Comparison of ENCODE assay signal across 8 cellular contexts in the genomic region with DNA sequence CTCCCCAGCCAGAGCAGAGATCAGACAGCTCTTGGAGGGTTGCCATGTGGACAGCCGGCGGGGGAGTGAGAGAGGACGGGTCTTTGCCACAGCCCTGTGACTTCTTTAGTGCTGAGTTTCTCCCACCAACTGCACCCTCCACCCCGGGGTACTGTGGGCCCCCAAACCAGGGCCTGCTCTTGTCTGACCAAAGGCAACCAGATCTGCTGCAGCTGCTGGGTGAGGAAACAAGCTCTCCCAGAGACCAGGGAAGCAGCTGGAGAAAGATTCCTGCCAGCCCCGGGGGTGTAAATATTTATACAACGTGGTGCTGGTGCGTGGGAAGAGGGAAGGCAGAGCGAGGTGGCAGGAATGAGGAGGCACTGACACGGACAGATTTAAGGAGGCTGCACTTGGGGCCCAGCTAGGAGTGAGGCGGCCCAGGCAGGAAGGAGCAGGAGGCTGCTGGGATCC. TPM values are rescaled to one million over a fixed set of nuclear protein-coding genes. Genes with fewer than 3 reads are reported as not detected.
DNase-seq lines count a peak whose midpoint lies in the region; ATAC-seq, FAIRE-seq and TF ChIP-seq lines count a peak whose summit lies in the region.

No MANE protein-coding gene starts in this region.

- H3K9me3 ChIP-seq in left ventricle myocardium inferior (replicated peaks) (peaks cover 1% of the 10 kb centered on the region), skeletal muscle satellite cell (replicated peaks; ENCODE audit: low read length) (no peaks in the 10 kb centered on the region)

- H3K4me1 ChIP-seq in left ventricle myocardium inferior, result peaks cover 27% of the 10 kb centered on the region
- H3K4me1 ChIP-seq in skeletal muscle satellite cell (ENCODE audit: control insufficient read depth, insufficient read depth, low read length), result peaks cover 20% of the 10 kb centered on the region

- H3K27me3 ChIP-seq in left ventricle myocardium inferior (ENCODE audit: low read depth) (no peaks in the 10 kb centered on the region), skeletal muscle satellite cell (ENCODE audit: control insufficient read depth, insufficient read depth, low read length) (no peaks in the 10 kb centered on the region)

- TF ChIP-seq POLR2A in GM12892 (IDR thresholded peaks at IDR 0.05; ENCODE audit: low read depth, low read length), result no peak

- no peak for FAIRE-seq in GM12892 (lab: Jason Lieb, UNC)

- no peak overlapping the region for H3K4me3 ChIP-seq in left ventricle myocardium inferior
- no peak overlapping the region for H3K4me3 ChIP-seq in skeletal muscle satellite cell (ENCODE audit: low read length)

- H3K36me3 ChIP-seq in left ventricle myocardium inferior (no peaks in the 10 kb centered on the region), skeletal muscle satellite cell (ENCODE audit: insufficient read depth, low read length) (no peaks in the 10 kb centered on the region)

- POLR2A ChIA-PET in activated B cell treated with CpG ODN at 0.5 μM for 24 hours (lab: Charles Lee), result interaction anchor here (0.6 to 23.4 kb wide), 21 partner anchors 8 to 557 kb away, joined by 3 to 2953 read pairs (median 5); a partner anchor contains a TSS

- DNase-seq in activated naive CD4-positive, alpha-beta T cell treated with anti-CD3 and anti-CD28 coated beads, Interleukin-2, amount 50 U/mL, for 16 hours, result no peak
- DNase-seq in activated B cell treated with CpG ODN at 0.5 μM for 24 hours, result no peak
- DNase-seq in left ventricle myocardium inferior, result peak; percentile 45
- no peak for DNase-seq in SW 1271 (lab: John Stamatoyannopoulos, UW)
- DNase-seq in GM12892 (ENCODE audit: insufficient read length), result no peak

- intact Hi-C loops in activated B cell treated with CpG ODN at 0.5 μM for 24 hours (cut with micrococcal nuclease), result no loop called here
- intact Hi-C loops in left ventricle myocardium inferior (cut with micrococcal nuclease), result no loop called here

- peak overlapping the region; percentile 14 for H3K27ac Mint-ChIP-seq in activated naive CD4-positive, alpha-beta T cell treated with anti-CD3 and anti-CD28 coated beads, Interleukin-2, amount 50 U/mL, for 24 hours
- H3K27ac Mint-ChIP-seq in activated B cell treated with CpG ODN at 0.5 μM for 24 hours, result peak overlapping the region; percentile 98

- peaks cover under 1% of the 10 kb centered on the region for H3K9me3 Mint-ChIP-seq in activated naive CD4-positive, alpha-beta T cell treated with anti-CD3 and anti-CD28 coated beads, Interleukin-2, amount 50 U/mL, for 24 hours
- H3K9me3 Mint-ChIP-seq in activated B cell treated with CpG ODN at 0.5 μM for 24 hours, result no peaks in the 10 kb centered on the region

- H3K36me3 Mint-ChIP-seq in activated naive CD4-positive, alpha-beta T cell treated with anti-CD3 and anti-CD28 coated beads, Interleukin-2, amount 50 U/mL, for 24 hours, result peaks cover 9% of the 10 kb centered on the region
- peaks cover 5% of the 10 kb centered on the region for H3K36me3 Mint-ChIP-seq in activated B cell treated with CpG ODN at 0.5 μM for 24 hours (ENCODE audit: low read depth)

- CTCF ChIA-PET in activated B cell treated with CpG ODN at 0.5 μM for 24 hours (lab: Charles Lee), result interaction anchor here (1.1 to 2.2 kb wide), 4 partner anchors 9 to 18 kb away, joined by 4 to 13 read pairs (median 7); a partner anchor contains a TSS

- ATAC-seq in activated B cell treated with CpG ODN at 0.5 μM for 24 hours (ENCODE audit: low read depth) (no peak), HG02870 (IDR thresholded peaks at IDR 0.05; ENCODE audit: unreplicated experiment) (no peak)

- no peaks in the 10 kb centered on the region for H3K27me3 Mint-ChIP-seq in activated naive CD4-positive, alpha-beta T cell treated with anti-CD3 and anti-CD28 coated beads, Interleukin-2, amount 50 U/mL, for 24 hours
- no peaks in the 10 kb centered on the region for H3K27me3 Mint-ChIP-seq in activated B cell treated with CpG ODN at 0.5 μM for 24 hours

- TF ChIP-seq CTCF in activated B cell treated with CpG ODN at 0.5 μM for 24 hours (IDR thresholded peaks at IDR 0.05), result no peak
- no peak for TF ChIP-seq CTCF in left ventricle myocardium inferior (IDR thresholded peaks at IDR 0.05; ENCODE audit: borderline replicate concordance)

- H3K4me3 Mint-ChIP-seq in activated naive CD4-positive, alpha-beta T cell treated with anti-CD3 and anti-CD28 coated beads, Interleukin-2, amount 50 U/mL, for 24 hours, result no peak overlapping the region
- peak overlapping the region; percentile 71 for H3K4me3 Mint-ChIP-seq in activated B cell treated with CpG ODN at 0.5 μM for 24 hours

- H3K9ac ChIP-seq in skeletal muscle satellite cell (ENCODE audit: low read depth, low read length), result peak overlapping the region; percentile 30

- peak overlapping the region; percentile 77 for H3K27ac ChIP-seq in left ventricle myocardium inferior (replicated peaks)

- H3K4me1 Mint-ChIP-seq in activated naive CD4-positive, alpha-beta T cell treated with anti-CD3 and anti-CD28 coated beads, Interleukin-2, amount 50 U/mL, for 24 hours, result peaks cover 53% of the 10 kb centered on the region
- peaks cover 80% of the 10 kb centered on the region for H3K4me1 Mint-ChIP-seq in activated B cell treated with CpG ODN at 0.5 μM for 24 hours

- peak overlapping the region; percentile 41 for H3K4me2 ChIP-seq in skeletal muscle satellite cell (ENCODE audit: low read length)

RNA-seq across cellular contexts. Expression of a gene that starts 14.3 kb away (rescaled TPM):
- 814 and 884 TPM in 2 replicates for total RNA-seq in activated B cell treated with CpG ODN at 0.5 μM for 24 hours
- 48.0 TPM for total RNA-seq in left ventricle myocardium inferior
- total RNA-seq in skeletal muscle satellite cell (2012; rRNA removed), result 97.0 and 105 TPM in 2 replicates
- 61.9 TPM for polyA plus RNA-seq in GM12892 (2012; ENCODE audit: missing spikeins)

Comparison
In these comparisons a context has a peak if more than half of its experiments do, and no peak if none do; other contexts are left out.
1. RNA of a gene that starts 14.3 kb away (total RNA-seq): 814 to 884 TPM in activated B cell treated with CpG ODN at 0.5 μM for 24 hours; 48.0 TPM in left ventricle myocardium inferior (single experiment); every median in the first group is over 10 times any median in the second.